In genomic region chr14:89388853-89389252, GRCh38 we compare ENCODE assay signal across 12 cellular contexts. TPM values are rescaled to one million over a fixed set of nuclear protein-coding genes. Genes with fewer than 3 reads are reported as not detected.
DNase-seq lines count a peak whose midpoint lies in the region; ATAC-seq and TF ChIP-seq lines count a peak whose summit lies in the region.
"Had no signal": no experiment of that assay in that cellular context is flagged by ENCODE, and none has a peak within 500 bp of the region (broad histone marks: within the 10 kb centered on the region; RNA-seq: fewer than 3 reads in every experiment).

No MANE protein-coding gene starts in this region.

- DNase-seq in heart right ventricle, result no peak
- DNase-seq in right atrium auricular region (ENCODE audit: low spot score), result no peak
- no peak for DNase-seq in brain microvascular endothelial cell
- DNase-seq in islet precursor cell, result peak; percentile 70
- DNase-seq in H7, result no peak
- no peak for DNase-seq in AG20443 (ENCODE audit: low spot score)
- DNase-seq in KBM-7, result no peak
- DNase-seq: activated CD4-positive, alpha-beta T cell treated with anti-CD3 and anti-CD28 coated beads, Interleukin-2, amount 50 U/mL, for 4 hours; NCI-H1436; T-helper 1 cell; testis had no signal

- intact Hi-C loops in heart right ventricle (cut with DNase I), result no loop called here

- H3K4me3 ChIP-seq in heart right ventricle, result no peak overlapping the region
- no peak overlapping the region for H3K4me3 ChIP-seq in right atrium auricular region
- no peak overlapping the region for H3K4me3 ChIP-seq in brain microvascular endothelial cell (ENCODE audit: low read depth, low read length)
- no peak overlapping the region for H3K4me3 ChIP-seq in H7 (ENCODE audit: insufficient read depth, low read depth, low read length)
- H3K4me3 ChIP-seq: testis had no signal

- no peaks in the 10 kb centered on the region for H3K9me3 ChIP-seq in heart right ventricle
- H3K9me3 ChIP-seq in right atrium auricular region, result no peaks in the 10 kb centered on the region
- H3K9me3 ChIP-seq: testis had no signal

- ATAC-seq in heart right ventricle (peak in 2 of 8 donors; percentile 21 to 38), GM21381 (IDR thresholded peaks at IDR 0.05; ENCODE audit: unreplicated experiment) (no peak)

- in situ Hi-C loops in brain microvascular endothelial cell (cut with HindIII; ENCODE audit: low pct_ligation_motif_present, low sequenced_read_pairs), result no loop called here
- in situ Hi-C loops in KBM-7 (cut with MboI; ENCODE audit: low pct_unique_long_range_greater_than_20kb, low sequenced_read_pairs), result no loop called here

- H3K4me1 ChIP-seq in heart right ventricle (peaks cover 6 to 70% (median 55%) of the 10 kb centered on the region in 9 donors), right atrium auricular region (peaks cover 0 to 37% of the 10 kb centered on the region in 2 donors)

- TF ChIP-seq CTCF in heart right ventricle (IDR thresholded peaks at IDR 0.05), result peak in 6 of 9 donors; percentile 16 to 53 (median 36)
- TF ChIP-seq CTCF in right atrium auricular region (IDR thresholded peaks at IDR 0.05), result peak in 1 of 2 donors; percentile 50
- TF ChIP-seq CTCF in brain microvascular endothelial cell (IDR thresholded peaks at IDR 0.05; ENCODE audit: low read depth, low read length, missing control alignments), result peak; percentile 54

- 57 to 58% methylated on average over 5 of the region's 5 CpGs for WGBS in heart right ventricle, 2 donors

- H3K27me3 ChIP-seq in heart right ventricle (no peaks in the 10 kb centered on the region), right atrium auricular region (no peaks in the 10 kb centered on the region), brain microvascular endothelial cell (replicated peaks) (no peaks in the 10 kb centered on the region), H7 (ENCODE audit: control insufficient read depth, insufficient read depth, low read length) (no peaks in the 10 kb centered on the region)
- H3K27me3 ChIP-seq: testis had no signal

- H3K27ac ChIP-seq in heart right ventricle (peak overlapping the region in 2 of 10 donors; percentile 0 to 4), right atrium auricular region (peak overlapping the region in 1 of 2 donors; percentile 2), brain microvascular endothelial cell (no peak overlapping the region)
- H3K27ac ChIP-seq: testis had no signal

- H3K36me3 ChIP-seq in heart right ventricle, result no peaks in the 10 kb centered on the region
- no peaks in the 10 kb centered on the region for H3K36me3 ChIP-seq in right atrium auricular region
- H3K36me3 ChIP-seq in brain microvascular endothelial cell (replicated peaks), result no peaks in the 10 kb centered on the region
- H3K36me3 ChIP-seq in H7 (replicated peaks; ENCODE audit: control insufficient read depth, insufficient read depth, low read length), result peaks cover 1% of the 10 kb centered on the region; the same call in 1 of the 2 replicates

RNA-seq across cellular contexts. Expression of gene FOXN3, which starts 28.2 kb away (rescaled TPM):
- total RNA-seq in heart right ventricle (100 to 1,000 TPM in 8 of 10 donors, 10 to 100 TPM in 2; 87.5 to 150 (median 114) TPM), right atrium auricular region (10 to 100 TPM; 80.1 to 90.3 TPM)
- polyA plus RNA-seq in heart right ventricle, result 10 to 100 TPM; 13.0 to 21.1 TPM
- total RNA-seq in H7 (2014; rRNA removed; shearing (Covaris generic)), result 64.6 and 93.6 TPM in 2 replicates
